ENCODE assay signal across 27 cellular contexts in genomic region chr10:92868557-92868956, GRCh38.
"Had no signal": no experiment of that assay in that cellular context is flagged by ENCODE, and none has a peak within 500 bp of the region (broad histone marks: within the 10 kb centered on the region; RNA-seq: fewer than 3 reads in every experiment).

No MANE protein-coding gene starts in this region.

- H3K9me3 ChIP-seq: left lung, lower lobe of right lung, psoas muscle, right atrium auricular region, suprapubic skin, thoracic aorta, tibial artery, upper lobe of right lung had no signal

- DNase-seq: hippocampal formation; kidney glomerular epithelial cell; left colon; left lung; lower lobe of right lung; mammary epithelial cell; mesenchymal stem cell; naive thymus-derived CD8-positive, alpha-beta T cell; occipital lobe; psoas muscle; stimulated activated CD4-positive, alpha-beta T cell treated with anti-CD3 and anti-CD28 coated beads, Interleukin-12 subunit alpha, Interleukin-12 subunit beta, amount 100 ng/mL, for 4 hours; stimulated activated CD4-positive, alpha-beta T cell treated with anti-CD3 and anti-CD28 coated beads, Interleukin-15, amount 100 ng/mL, for 24 hours; stimulated activated CD4-positive, alpha-beta T cell treated with anti-CD3 and anti-CD28 coated beads, Interleukin-2, amount 100 ng/mL, for 24 hours; stimulated activated CD4-positive, alpha-beta T cell treated with anti-CD3 and anti-CD28 coated beads, Interleukin-4, amount 100 ng/mL, for 1 hour; stimulated activated naive CD4-positive, alpha-beta T cell; tibial artery; trophoblast cell; upper lobe of right lung had no signal

- H3K27ac ChIP-seq: left lung, lower lobe of right lung, parathyroid adenoma, psoas muscle, right atrium auricular region, skin epidermis, suprapubic skin, thoracic aorta, tibial artery, upper lobe of right lung had no signal

- H3K27me3 Mint-ChIP-seq: naive thymus-derived CD8-positive, alpha-beta T cell; stimulated activated naive CD8-positive, alpha-beta T cell treated with anti-CD3 and anti-CD28 coated beads, Interleukin-15, Interleukin-2, amounts not matched to agents 100 ng/mL and 50 ng/mL, for 24 hours had no signal

- H3K4me1 Mint-ChIP-seq: nephron had no signal

- H3K27ac Mint-ChIP-seq: nephron; stimulated activated naive CD8-positive, alpha-beta T cell treated with anti-CD3 and anti-CD28 coated beads, Interleukin-15, Interleukin-2, amounts not matched to agents 100 ng/mL and 50 ng/mL, for 24 hours had no signal

- ATAC-seq: left colon; left lung; lower lobe of right lung; naive thymus-derived CD8-positive, alpha-beta T cell; psoas muscle; sciatic nerve; upper lobe of right lung had no signal

- H3K9me3 Mint-ChIP-seq: naive thymus-derived CD8-positive, alpha-beta T cell; nephron; stimulated activated naive CD8-positive, alpha-beta T cell treated with anti-CD3 and anti-CD28 coated beads, Interleukin-15, Interleukin-2, amounts not matched to agents 100 ng/mL and 50 ng/mL, for 24 hours had no signal

- H3K36me3 ChIP-seq: left lung, lower lobe of right lung, right atrium auricular region, suprapubic skin, thoracic aorta, tibial artery, upper lobe of right lung had no signal

- H3K4me3 Mint-ChIP-seq: naive thymus-derived CD8-positive, alpha-beta T cell; nephron; neural crest cell; stimulated activated naive CD8-positive, alpha-beta T cell treated with anti-CD3 and anti-CD28 coated beads, Interleukin-15, Interleukin-2, amounts not matched to agents 100 ng/mL and 50 ng/mL, for 24 hours had no signal

- H3K4me3 ChIP-seq: left lung, lower lobe of right lung, psoas muscle, right atrium auricular region, skin epidermis, suprapubic skin, thoracic aorta, tibial artery, upper lobe of right lung had no signal

- H3K4me1 ChIP-seq: lower lobe of right lung, parathyroid adenoma, psoas muscle, right atrium auricular region, suprapubic skin, tibial artery, upper lobe of right lung had no signal

- H3K36me3 Mint-ChIP-seq: naive thymus-derived CD8-positive, alpha-beta T cell had no signal
